ENCODE assay signal across 8 cellular contexts in the genomic region with DNA sequence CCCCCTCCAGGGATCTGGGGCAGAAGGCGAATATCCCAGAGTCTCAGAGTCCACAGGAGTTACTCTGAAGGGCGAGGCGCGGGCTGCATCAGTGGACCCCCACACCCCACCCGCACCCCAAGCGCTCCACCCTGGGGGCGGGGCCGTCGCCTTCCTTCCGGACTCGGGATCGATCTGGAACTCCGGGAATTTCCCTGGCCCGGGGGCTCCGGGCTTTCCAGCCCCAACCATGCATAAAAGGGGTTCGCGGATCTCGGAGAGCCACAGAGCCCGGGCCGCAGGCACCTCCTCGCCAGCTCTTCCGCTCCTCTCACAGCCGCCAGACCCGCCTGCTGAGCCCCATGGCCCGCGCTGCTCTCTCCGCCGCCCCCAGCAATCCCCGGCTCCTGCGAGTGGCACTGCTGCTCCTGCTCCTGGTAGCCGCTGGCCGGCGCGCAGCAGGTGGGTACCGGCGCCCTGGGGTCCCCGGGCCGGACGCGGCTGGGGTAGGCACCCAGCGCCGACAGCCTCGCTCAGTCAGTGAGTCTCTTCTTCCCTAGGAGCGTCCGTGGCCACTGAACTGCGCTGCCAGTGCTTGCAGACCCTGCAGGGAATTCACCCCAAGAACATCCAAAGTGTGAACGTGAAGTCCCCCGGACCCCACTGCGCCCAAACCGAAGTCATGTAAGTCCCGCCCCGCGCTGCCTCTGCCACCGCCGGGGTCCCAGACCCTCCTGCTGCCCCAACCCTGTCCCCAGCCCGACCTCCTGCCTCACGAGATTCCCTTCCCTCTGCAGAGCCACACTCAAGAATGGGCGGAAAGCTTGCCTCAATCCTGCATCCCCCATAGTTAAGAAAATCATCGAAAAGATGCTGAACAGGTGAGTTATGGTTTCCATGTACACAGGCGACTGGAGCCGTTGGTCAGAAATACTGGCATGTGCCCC. TPM values are rescaled to one million over a fixed set of nuclear protein-coding genes. Genes with fewer than 3 reads are reported as not detected.
DNase-seq lines count a peak whose midpoint lies in the region; ATAC-seq and TF ChIP-seq lines count a peak whose summit lies in the region.

Gene CXCL1 (plus strand): TSS at position 264 of the 926 bp plus-strand sequence. CDS start 78 bp downstream, at position 342.

- no peak for TF ChIP-seq POLR2A in esophagus muscularis mucosa (IDR thresholded peaks at IDR 0.05; ENCODE audit: low read depth)

- peaks cover 3 to 17% (median 14%) of the 10 kb centered on the region in 4 donors for H3K4me1 ChIP-seq in esophagus muscularis mucosa
- H3K4me1 ChIP-seq in muscle layer of duodenum (ENCODE audit: control insufficient read depth in 1 of 2, insufficient read depth in 2 of 2, low read length in 2 of 2) = no peaks in the 10 kb centered on the region

- H3K4me3 ChIP-seq in esophagus muscularis mucosa = peak within 1 kb of the TSS; percentile 51 to 67 (median 58)
- H3K4me3 ChIP-seq in muscle layer of duodenum (ENCODE audit: low read depth in 1 of 2, low read length in 2 of 2) = peak within 1 kb of the TSS; percentile 57 to 62

- H3K27me3 ChIP-seq in esophagus muscularis mucosa (peaks cover 0 to 28% (median 5%) of the 10 kb centered on the region in 4 donors), muscle layer of duodenum (ENCODE audit: low read depth, low read length) (peaks cover 11% of the 10 kb centered on the region)

- H3K9me3 ChIP-seq in esophagus muscularis mucosa = no peaks in the 10 kb centered on the region
- no peaks in the 10 kb centered on the region for H3K9me3 ChIP-seq in muscle layer of duodenum (ENCODE audit: control insufficient read depth in 1 of 2, low read length in 2 of 2)

- WGBS in esophagus muscularis mucosa = 31% methylated on average over 18 of the region's 61 CpGs

- TF ChIP-seq CTCF in esophagus muscularis mucosa (IDR thresholded peaks at IDR 0.05) = no peak

- H3K36me3 ChIP-seq in esophagus muscularis mucosa (no peaks in the 10 kb centered on the region), muscle layer of duodenum (ENCODE audit: control insufficient read depth in 1 of 2, insufficient read depth in 2 of 2, low read length in 2 of 2) (no peaks in the 10 kb centered on the region)

- DNase-seq in CD1c-positive myeloid dendritic cell (ENCODE audit: extremely low spot score) = peak; percentile 20
- peak; percentile 20 for DNase-seq in NCI-H69 (lab: John Stamatoyannopoulos, UW)
- DNase-seq in esophagus muscularis mucosa (ENCODE audit: extremely low spot score) = no peak
- no peak for DNase-seq in NCI-H1048 (lab: John Stamatoyannopoulos, UW)
- DNase-seq in NCI-H226 = no peak
- no peak for DNase-seq in NCI-H2171 (lab: John Stamatoyannopoulos, UW)

- no peak for ATAC-seq in GM19467 (IDR thresholded peaks at IDR 0.05; ENCODE audit: unreplicated experiment)

- intact Hi-C loops in esophagus muscularis mucosa (cut with DNase I) = no loop called here

- peak within 1 kb of the TSS in 2 of 4 donors; percentile 45 to 49 for H3K27ac ChIP-seq in esophagus muscularis mucosa (replicated peaks in 1 of 4)
- H3K27ac ChIP-seq in muscle layer of duodenum (ENCODE audit: low read length) = no peak within 1 kb of the TSS

- no peak for TF ChIP-seq EP300 in esophagus muscularis mucosa (IDR thresholded peaks at IDR 0.05)

RNA-seq across cellular contexts. Expression of gene CXCL1, which starts in this region (rescaled TPM):
- total RNA-seq in esophagus muscularis mucosa = 1 to 10 TPM in 3 of 4 donors, not detected in 1; 1.8 to 9.1 (median 3.4) TPM

Comparison
In these comparisons a context has a peak if more than half of its experiments do, and no peak if none do; other contexts are left out.
1. DNase-seq: peak in CD1c-positive myeloid dendritic cell (single experiment) and NCI-H69 (single experiment); none in esophagus muscularis mucosa (single experiment), NCI-H1048 (single experiment), NCI-H226 (single experiment) and NCI-H2171 (single experiment).